Comparison of ENCODE assay signal across 8 cellular contexts in genomic region chr7:149285581-149285975, GRCh38. TPM values are rescaled to one million over a fixed set of nuclear protein-coding genes. Genes with fewer than 3 reads are reported as not detected.
DNase-seq lines count a peak whose midpoint lies in the region; ATAC-seq and TF ChIP-seq lines count a peak whose summit lies in the region.

No MANE protein-coding gene starts in this region.

- no TSS peak for BruUV-seq in mammary epithelial cell (replicated peaks; lab: Mats Ljungman, UMichigan)

- H3K9me3 Mint-ChIP-seq in CD4-positive, alpha-beta T cell = no peaks in the 10 kb centered on the region

- peak overlapping the region; percentile 63 for H3K27ac ChIP-seq in CD4-positive, alpha-beta T cell (ENCODE audit: low read depth, low read length)
- H3K27ac ChIP-seq in HUES64 (ENCODE audit: low read depth, low read length) (no peak overlapping the region), mammary epithelial cell (ENCODE audit: insufficient read depth, low read depth, low read length) (no peak overlapping the region), thymus (ENCODE audit: low read depth) (no peak overlapping the region)

- H3K27me3 ChIP-seq in CD4-positive, alpha-beta T cell (ENCODE audit: control insufficient read depth, insufficient read depth, low read length) = no peaks in the 10 kb centered on the region
- H3K27me3 ChIP-seq in HUES64 (ENCODE audit: insufficient read depth, low read length) = 0 out of 2 replicates have a peak, but pooled peaks cover 3% of the 10 kb centered on the region
- no peaks in the 10 kb centered on the region for H3K27me3 ChIP-seq in mammary epithelial cell (ENCODE audit: insufficient read depth, low read length)
- H3K27me3 ChIP-seq in thymus (ENCODE audit: control insufficient read depth, insufficient read depth) = no peaks in the 10 kb centered on the region

- H3K27me3 Mint-ChIP-seq in CD4-positive, alpha-beta T cell = no peaks in the 10 kb centered on the region

- intact Hi-C loops in CD4-positive, alpha-beta T cell (cut with DNase I, micrococcal nuclease) = loop anchor here (2.0 to 10.0 kb wide), 4 partner anchors 23 to 401 kb away; partner anchors contain the start of genes EZH2 (in 1 of the 2), ZNF746 (in 1 of the 2) and ZNF783 (in 1 of the 2)
- intact Hi-C loops in mammary epithelial cell (cut with micrococcal nuclease) = loop anchor here (2.0 kb wide), 1 partner anchor 89 kb away; no protein-coding TSS in a partner anchor

- peak overlapping the region; percentile 92 for H3K4me3 Mint-ChIP-seq in CD4-positive, alpha-beta T cell

- WGBS in HUES64 = 11% methylated on average over 12 of the region's 12 CpGs
- 44% methylated on average over 6 of the region's 12 CpGs for WGBS in mammary epithelial cell (ENCODE audit: low coverage, missing lambda C conversion rate)
- 21% methylated on average over 12 of the region's 12 CpGs for WGBS in thymus

- peaks cover 44% of the 10 kb centered on the region for H3K4me1 Mint-ChIP-seq in CD4-positive, alpha-beta T cell (ENCODE audit: low read depth)

- H3K4me3 ChIP-seq in HUES64 (ENCODE audit: low read length) (peak overlapping the region; percentile 71), mammary epithelial cell (replicated peaks in 1 of 3; ENCODE audit: insufficient read depth in 1 of 3, low read depth in 2 of 3, low read length in 3 of 3) (peak overlapping the region; percentile 17 to 53 (median 52)), thymus (ENCODE audit: low read length) (peak overlapping the region; percentile 53)

- no peaks in the 10 kb centered on the region for H3K79me2 ChIP-seq in mammary epithelial cell (ENCODE audit: insufficient read depth, low read length)

- TF ChIP-seq CTCF in CD4-positive, alpha-beta T cell (IDR thresholded peaks at IDR 0.05) = no peak
- no peak for TF ChIP-seq CTCF in mammary epithelial cell (conservative IDR thresholded peaks at IDR 0.05 in 1 of 2, IDR thresholded peaks at IDR 0.05 in 1 of 2; ENCODE audit: extremely low read depth in 1 of 2, insufficient read depth in 1 of 2, low read depth in 1 of 2, low read length in 2 of 2)

- peak overlapping the region; percentile 91 for H3K4me2 ChIP-seq in mammary epithelial cell (ENCODE audit: insufficient read depth, low read depth, low read length)

- no peak for DNase-seq in CD4-positive, alpha-beta T cell
- DNase-seq in mammary epithelial cell = no peak
- peak; percentile 71 for DNase-seq in left kidney (ENCODE audit: low read depth, low spot score)
- DNase-seq in retina = no peak
- DNase-seq in GM19238 (ENCODE audit: insufficient read length, low spot score) = no peak
- DNase-seq in ureter (ENCODE audit: low spot score) = no peak

- no peak for ATAC-seq in CD4-positive, alpha-beta T cell (ENCODE audit: poor library complexity)

- H2AFZ ChIP-seq in mammary epithelial cell (ENCODE audit: low read depth, low read length) = peak overlapping the region; percentile 56

- dilution Hi-C loops in mammary epithelial cell (cut with HindIII; ENCODE audit: low sequenced_read_pairs) = no loop called here

- H3K9me3 ChIP-seq in CD4-positive, alpha-beta T cell (ENCODE audit: control insufficient read depth, low read length) = no peaks in the 10 kb centered on the region
- no peaks in the 10 kb centered on the region for H3K9me3 ChIP-seq in HUES64 (ENCODE audit: insufficient read depth, low read depth, low read length)
- H3K9me3 ChIP-seq in mammary epithelial cell (replicated peaks; ENCODE audit: insufficient read depth, low read length) = no peaks in the 10 kb centered on the region
- no peaks in the 10 kb centered on the region for H3K9me3 ChIP-seq in thymus (ENCODE audit: control insufficient read depth)

- peaks cover 2% of the 10 kb centered on the region; the same call in 1 of the 2 replicates for H3K36me3 ChIP-seq in HUES64 (ENCODE audit: insufficient read depth, low read length)
- H3K36me3 ChIP-seq in mammary epithelial cell (ENCODE audit: insufficient read depth, low read length) = no peaks in the 10 kb centered on the region
- peaks cover 7% of the 10 kb centered on the region for H3K36me3 ChIP-seq in thymus (ENCODE audit: control insufficient read depth, insufficient read depth)

- peak overlapping the region; percentile 90 for H3K27ac Mint-ChIP-seq in CD4-positive, alpha-beta T cell

- H3K9ac ChIP-seq in HUES64 (ENCODE audit: low read depth, low read length) = peak overlapping the region; percentile 81
- H3K9ac ChIP-seq in mammary epithelial cell (ENCODE audit: insufficient read depth, low read length) = peak overlapping the region; percentile 12

- CTCF ChIA-PET in CD4-positive, alpha-beta T cell (lab: Charles Lee) = interaction anchor here (1.0 to 4.4 kb wide), 9 partner anchors 21 to 339 kb away, joined by 3 to 56 read pairs (median 4); partner anchors contain the start of genes ZNF282, ZNF398 and ZNF783
- CTCF ChIA-PET in mammary epithelial cell (lab: Charles Lee; ENCODE audit: low non-redundant PET) = interaction anchor here (0.5 to 0.9 kb wide), 3 partner anchors 24 to 90 kb away, joined by 5 to 15 read pairs (median 5); partner anchors contain the start of gene ZNF282

- H3K36me3 Mint-ChIP-seq in CD4-positive, alpha-beta T cell (ENCODE audit: low read depth) = peaks cover 37% of the 10 kb centered on the region

- POLR2A ChIA-PET in CD4-positive, alpha-beta T cell (lab: Charles Lee) = interaction anchor here (0.6 to 4.2 kb wide), 19 partner anchors 10 to 429 kb away, joined by 3 to 144 read pairs (median 5); partner anchors contain the start of genes ZNF212, ZNF282, ZNF398 and ZNF425

- no peaks in the 10 kb centered on the region for H3K4me1 ChIP-seq in HUES64 (ENCODE audit: insufficient read depth, low read length)
- peaks cover 7% of the 10 kb centered on the region for H3K4me1 ChIP-seq in mammary epithelial cell (ENCODE audit: insufficient read depth, low read length)
- peaks cover 27% of the 10 kb centered on the region for H3K4me1 ChIP-seq in thymus (ENCODE audit: control insufficient read depth, insufficient read depth, low read length)

- in situ Hi-C loops in mammary epithelial cell (cut with MboI; ENCODE audit: low sequenced_read_pairs in 2 of 2) = no loop called here

- no peaks in the 10 kb centered on the region for H4K20me1 ChIP-seq in mammary epithelial cell (ENCODE audit: insufficient read depth, low read length)

RNA-seq across cellular contexts. Expression of gene ZNF783, which starts 23.6 kb away (rescaled TPM):
- total RNA-seq in CD4-positive, alpha-beta T cell = 10 to 100 TPM; 27.6 to 29.0 TPM
- 3.3 TPM for polyA plus RNA-seq in HUES64 (2013, experiment 1 of 2)
- 4.9 TPM for polyA plus RNA-seq in HUES64 (2013, experiment 2 of 2)
- total RNA-seq in mammary epithelial cell (10 to 100 TPM; 11.7 to 14.5 TPM), ureter (30.0 TPM)
- polyA plus RNA-seq in mammary epithelial cell (4.2 TPM), thymus (12.9 TPM)
- 8.5 TPM for polyA minus RNA-seq in mammary epithelial cell

RNA-seq across cellular contexts. Expression of gene ZNF212, which starts 46.1 kb away (rescaled TPM):
- 10 to 100 TPM; 12.1 to 13.2 TPM for total RNA-seq in CD4-positive, alpha-beta T cell
- 10.2 TPM for polyA plus RNA-seq in HUES64 (2013, experiment 1 of 2)
- 10.8 TPM for polyA plus RNA-seq in HUES64 (2013, experiment 2 of 2)
- 10 to 100 TPM in 1 of 2 donors, 1 to 10 TPM in 1; 9.2 to 11.1 TPM for total RNA-seq in mammary epithelial cell
- 5.4 TPM for polyA plus RNA-seq in mammary epithelial cell
- 14.1 TPM for polyA minus RNA-seq in mammary epithelial cell
- 16.7 TPM for polyA plus RNA-seq in thymus
- total RNA-seq in ureter = 11.2 TPM
